ENCODE assay signal across 18 cellular contexts in genomic region chr1:24707659-24708058, GRCh38. TPM values are rescaled to one million over a fixed set of nuclear protein-coding genes. Genes with fewer than 3 reads are reported as not detected.
DNase-seq lines count a peak whose midpoint lies in the region; ATAC-seq and TF ChIP-seq lines count a peak whose summit lies in the region.
"Had no signal": no experiment of that assay in that cellular context is flagged by ENCODE, and none has a peak within 500 bp of the region (broad histone marks: within the 10 kb centered on the region; RNA-seq: fewer than 3 reads in every experiment).

No MANE protein-coding gene starts in this region.

- no peak for ATAC-seq in HG02870 (IDR thresholded peaks at IDR 0.05; ENCODE audit: unreplicated experiment)
- no peak for ATAC-seq in stimulated activated effector memory CD8-positive, alpha-beta T cell treated with anti-CD3 and anti-CD28 coated beads, Interleukin-12 subunit alpha, Interleukin-12 subunit beta, amount 100 ng/mL, for 72 hours
- ATAC-seq: heart left ventricle had no signal

- no peaks in the 10 kb centered on the region for H3K36me3 Mint-ChIP-seq in neural progenitor cell
- H3K36me3 Mint-ChIP-seq in stimulated activated effector memory CD8-positive, alpha-beta T cell treated with anti-CD3 and anti-CD28 coated beads, Interleukin-12 subunit alpha, Interleukin-12 subunit beta, amount 100 ng/mL, for 72 hours = no peaks in the 10 kb centered on the region
- H3K36me3 Mint-ChIP-seq: CD4-positive, CD25-positive, alpha-beta regulatory T cell had no signal

- H3K36me3 ChIP-seq in neural progenitor cell = no peaks in the 10 kb centered on the region
- H3K36me3 ChIP-seq: HAP-1, heart left ventricle, ovary, tibial artery had no signal

- peaks cover 20% of the 10 kb centered on the region for H3K4me1 Mint-ChIP-seq in neural progenitor cell
- H3K4me1 Mint-ChIP-seq in stimulated activated effector memory CD8-positive, alpha-beta T cell treated with anti-CD3 and anti-CD28 coated beads, Interleukin-12 subunit alpha, Interleukin-12 subunit beta, amount 100 ng/mL, for 72 hours = peaks cover 14% of the 10 kb centered on the region

- no peak overlapping the region for H2AFZ ChIP-seq in neural progenitor cell (replicated peaks)

- no peaks in the 10 kb centered on the region for H3K27me3 ChIP-seq in neural progenitor cell
- H3K27me3 ChIP-seq: heart left ventricle, ovary, tibial artery had no signal

- H3K9me3 ChIP-seq in neural progenitor cell (ENCODE audit: low read depth) = no peaks in the 10 kb centered on the region
- H3K9me3 ChIP-seq: HAP-1, heart left ventricle, ovary, tibial artery had no signal

- H3K9me3 Mint-ChIP-seq in neural progenitor cell = peaks cover 2% of the 10 kb centered on the region
- H3K9me3 Mint-ChIP-seq in stimulated activated effector memory CD8-positive, alpha-beta T cell treated with anti-CD3 and anti-CD28 coated beads, Interleukin-12 subunit alpha, Interleukin-12 subunit beta, amount 100 ng/mL, for 72 hours = no peaks in the 10 kb centered on the region
- H3K9me3 Mint-ChIP-seq: CD4-positive, CD25-positive, alpha-beta regulatory T cell had no signal

- no peak overlapping the region for H3K4me2 ChIP-seq in neural progenitor cell

- H4K20me1 ChIP-seq in neural progenitor cell (ENCODE audit: low read depth) = no peaks in the 10 kb centered on the region

- peaks cover 5% of the 10 kb centered on the region for H3K27me3 Mint-ChIP-seq in neural progenitor cell (ENCODE audit: insufficient read depth, low read depth)

- H3K27ac ChIP-seq in neural progenitor cell = no peak overlapping the region
- H3K27ac ChIP-seq: ovary, skin epidermis, tibial artery had no signal

- TF ChIP-seq CTCF in GM12865 (IDR thresholded peaks at IDR 0.05; ENCODE audit: insufficient read depth, low read depth, low read length, missing control alignments) = no peak
- no peak for TF ChIP-seq CTCF in cardiac fibroblast (IDR thresholded peaks at IDR 0.05; ENCODE audit: low read depth, low read length)
- TF ChIP-seq CTCF in neural progenitor cell (IDR thresholded peaks at IDR 0.05) = no peak

- no peaks in the 10 kb centered on the region for H3K79me2 ChIP-seq in neural progenitor cell (ENCODE audit: low read depth)

- H3K4me3 Mint-ChIP-seq in neural progenitor cell = no peak overlapping the region
- no peak overlapping the region for H3K4me3 Mint-ChIP-seq in stimulated activated effector memory CD8-positive, alpha-beta T cell treated with anti-CD3 and anti-CD28 coated beads, Interleukin-12 subunit alpha, Interleukin-12 subunit beta, amount 100 ng/mL, for 72 hours

- no peak overlapping the region for H3K4me3 ChIP-seq in GM12865 (ENCODE audit: low read depth, low read length)
- no peak overlapping the region for H3K4me3 ChIP-seq in cardiac fibroblast (replicated peaks in 1 of 2; ENCODE audit: low read depth in 2 of 2, low read length in 2 of 2)
- H3K4me3 ChIP-seq in neural progenitor cell = no peak overlapping the region
- H3K4me3 ChIP-seq: HAP-1, heart left ventricle, ovary, skin epidermis, tibial artery had no signal

- peaks cover 6% of the 10 kb centered on the region for H3K4me1 ChIP-seq in neural progenitor cell

- DNase-seq in GM12865 (ENCODE audit: low read depth) = peak; percentile 35
- peak; percentile 35 for DNase-seq in MV-4-11 (lab: John Stamatoyannopoulos, UW)
- DNase-seq in cardiac fibroblast (ENCODE audit: low read depth in 2 of 2) = peak; percentile 78 to 93
- no peak for DNase-seq in neural progenitor cell (ENCODE audit: low spot score)
- no peak for DNase-seq in NCI-H345 treated with DMSO at 0.1 percent for 48 hours (lab: John Stamatoyannopoulos, UW; ENCODE audit: unreplicated experiment)
- DNase-seq in stimulated activated effector memory CD8-positive, alpha-beta T cell treated with anti-CD3 and anti-CD28 coated beads, Interleukin-12 subunit alpha, Interleukin-12 subunit beta, amount 100 ng/mL, for 72 hours (ENCODE audit: low spot score in 2 of 2) = no peak
- DNase-seq in activated CD4-positive, CD25-positive, alpha-beta regulatory T cell (lab: John Stamatoyannopoulos, UW) = no peak
- DNase-seq: activated CD4-positive, alpha-beta T cell treated with anti-CD3 and anti-CD28 coated beads, Interleukin-2, amount 50 U/mL, for 1 hour; CD4-positive, CD25-positive, alpha-beta regulatory T cell; cerebellar nuclear complex; DND-41; heart left ventricle; NCI-H1417; ovary; tibial artery had no signal

- H3K9ac ChIP-seq in neural progenitor cell = no peak overlapping the region

- H3F3A ChIP-seq in neural progenitor cell (ENCODE audit: low read depth) = peaks cover 29% of the 10 kb centered on the region

- H3K27ac Mint-ChIP-seq in neural progenitor cell = peak overlapping the region; percentile 57
- H3K27ac Mint-ChIP-seq in stimulated activated effector memory CD8-positive, alpha-beta T cell treated with anti-CD3 and anti-CD28 coated beads, Interleukin-12 subunit alpha, Interleukin-12 subunit beta, amount 100 ng/mL, for 72 hours = no peak overlapping the region

RNA-seq across cellular contexts. Expression of gene CLIC4, which starts 37.6 kb away (rescaled TPM):
- total RNA-seq in neural progenitor cell (ENCODE audit: low replicate concordance) = 185 and 263 TPM in 2 replicates

Comparison
In these comparisons a context has a peak if more than half of its experiments do, and no peak if none do; other contexts are left out.
1. DNase-seq: peak in GM12865 (single experiment), MV-4-11 (single experiment) and cardiac fibroblast (2 of 2); none in neural progenitor cell (single experiment), NCI-H345 treated with DMSO at 0.1 percent for 48 hours (single experiment), stimulated activated effector memory CD8-positive, alpha-beta T cell treated with anti-CD3 and anti-CD28 coated beads, Interleukin-12 subunit alpha, Interleukin-12 subunit beta, amount 100 ng/mL, for 72 hours (0 of 2) and activated CD4-positive, CD25-positive, alpha-beta regulatory T cell (0 of 4).